In the genomic region with DNA sequence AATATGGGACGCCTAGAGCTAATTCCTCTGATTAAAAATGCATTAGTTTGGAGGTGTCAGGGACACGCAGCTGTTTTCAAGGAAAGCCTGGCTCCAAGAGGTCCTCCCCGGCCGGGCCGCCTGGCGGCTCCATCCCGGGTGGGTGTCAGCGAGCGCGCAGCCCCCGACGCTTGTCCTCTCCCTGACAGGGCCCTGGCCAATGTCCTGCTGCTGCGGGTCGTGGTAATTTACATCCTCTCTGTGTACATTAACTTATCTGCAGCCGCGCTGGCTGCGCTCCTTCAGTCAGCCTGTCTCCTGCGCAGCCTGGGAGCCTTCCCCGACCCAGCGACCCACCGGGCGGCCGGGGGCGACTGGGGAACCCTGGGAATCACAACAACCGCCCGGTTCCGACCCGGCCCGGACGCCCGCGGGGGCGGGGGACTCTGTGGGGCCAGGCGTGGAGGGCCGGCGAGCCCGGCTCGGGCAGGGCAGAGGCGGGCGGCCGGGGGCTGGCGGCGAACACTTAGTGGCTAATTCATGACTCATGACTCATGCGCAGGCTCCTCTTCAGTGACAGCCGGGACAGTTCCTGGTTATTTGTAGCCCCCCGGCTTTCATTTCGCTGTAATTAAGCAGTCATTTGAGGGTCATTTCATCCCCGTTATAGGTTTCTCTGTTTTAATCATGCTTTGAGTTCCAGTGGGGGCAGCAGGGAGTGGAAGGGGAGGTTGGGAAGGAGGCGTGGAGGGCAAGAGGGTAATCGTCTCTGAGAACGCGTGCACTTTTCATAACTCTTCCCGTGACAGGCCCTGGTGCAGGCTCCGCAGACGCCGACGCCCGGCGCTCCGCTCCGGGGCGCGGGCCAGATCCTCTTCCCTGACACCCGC, we compare ENCODE assay signal across 1 cellular context.
A peak's percentile ranks its signal among the peaks of the same experiment; 100 is the strongest.
TF ChIP-seq lines count a peak whose summit lies in the region.

No MANE protein-coding gene starts in this region.

TF ChIP-seq in K562, 482 proteins besides CTCF, POLR2A, EP300 and RAD21 (continued from another document and continues in another):
- TF ChIP-seq POLR3G (IDR thresholded peaks at IDR 0.05; ENCODE audit: extremely low read depth, insufficient read length, insufficient replicate concordance) (no peak), ZNF583 (CRISPR knock-in tag; IDR thresholded peaks at IDR 0.05) (no peak), ZNF347 (CRISPR knock-in tag; IDR thresholded peaks at IDR 0.05; ENCODE audit: low read depth) (no peak), PURB (CRISPR knock-in tag; IDR thresholded peaks at IDR 0.05; ENCODE audit: low read depth) (no peak), TCF7 (IDR thresholded peaks at IDR 0.05; ENCODE audit: borderline replicate concordance) (no peak), SIN3B (IDR thresholded peaks at IDR 0.05; ENCODE audit: low read depth) (no peak), ZNF699 (CRISPR knock-in tag; IDR thresholded peaks at IDR 0.05; ENCODE audit: insufficient replicate concordance) (no peak), ZNF561 (CRISPR knock-in tag; conservative IDR thresholded peaks at IDR 0.05) (no peak), ATF1 (CRISPR knock-in tag; IDR thresholded peaks at IDR 0.05) (no peak), ATF1 (tag; IDR thresholded peaks at IDR 0.05) (peak; percentile 52; the same call in 1 of the 2 replicates), SMAD1 (IDR thresholded peaks at IDR 0.05; ENCODE audit: low read depth, low read length, partially characterized antibody) (no peak), PHB (CRISPR knock-in tag; IDR thresholded peaks at IDR 0.05) (peak; percentile 84; the same call in 1 of the 2 replicates), PHF21A (IDR thresholded peaks at IDR 0.05; ENCODE audit: borderline replicate concordance, low read depth) (0 out of 2 replicates have a peak, but pooled peaks have one; percentile 19), ZNF133 (CRISPR knock-in tag; IDR thresholded peaks at IDR 0.05) (no peak), ZNF444 (CRISPR knock-in tag; IDR thresholded peaks at IDR 0.05) (no peak), CBX8 (IDR thresholded peaks at IDR 0.05; ENCODE audit: borderline replicate concordance, extremely low read depth, low read depth, low read length, poor library complexity, severe bottlenecking) (no peak), ZNF217 (CRISPR knock-in tag; IDR thresholded peaks at IDR 0.05) (no peak), DACH1 (IDR thresholded peaks at IDR 0.05; ENCODE audit: partially characterized antibody) (no peak), STAT5A (IDR thresholded peaks at IDR 0.05; ENCODE audit: borderline replicate concordance, low read length) (no peak), TCF3 (CRISPR knock-in tag; IDR thresholded peaks at IDR 0.05) (peak; percentile 39), NFXL1 (CRISPR knock-in tag; IDR thresholded peaks at IDR 0.05) (no peak), PTTG1 (tag; IDR thresholded peaks at IDR 0.05; ENCODE audit: low read depth) (no peak), ZNF551 (CRISPR knock-in tag; IDR thresholded peaks at IDR 0.05) (no peak), NR2C2 (CRISPR knock-in tag; IDR thresholded peaks at IDR 0.05) (no peak), NR2C2 (tag; IDR thresholded peaks at IDR 0.05) (peak; percentile 49; the same call in 1 of the 2 replicates), TAF9B (IDR thresholded peaks at IDR 0.05; ENCODE audit: partially characterized antibody) (no peak), MCM7 (IDR thresholded peaks at IDR 0.05) (no peak), RBBP5 (IDR thresholded peaks at IDR 0.05; ENCODE audit: borderline replicate concordance, insufficient read depth, low read length, poor library complexity, severe bottlenecking) (no peak), ESRRB (CRISPR knock-in tag; IDR thresholded peaks at IDR 0.05; ENCODE audit: borderline replicate concordance) (no peak), ZKSCAN8 (CRISPR knock-in tag; IDR thresholded peaks at IDR 0.05) (peak; percentile 43; the same call in 1 of the 2 replicates), SPI1 (IDR thresholded peaks at IDR 0.05; ENCODE audit: borderline replicate concordance, low read depth, low read length) (no peak), TSC22D4 (tag; IDR thresholded peaks at IDR 0.05) (no peak), GTF2A2 (tag; IDR thresholded peaks at IDR 0.05) (no peak), MCM5 (IDR thresholded peaks at IDR 0.05; ENCODE audit: low read depth) (no peak), ZNF354B (CRISPR knock-in tag; IDR thresholded peaks at IDR 0.05) (no peak), ZNF766 (CRISPR knock-in tag; conservative IDR thresholded peaks at IDR 0.05) (no peak), SNIP1 (IDR thresholded peaks at IDR 0.05; ENCODE audit: low read depth) (no peak), TAL1 (IDR thresholded peaks at IDR 0.05) (no peak), HDAC8 (tag; IDR thresholded peaks at IDR 0.05) (no peak), ZNF311 (CRISPR knock-in tag; IDR thresholded peaks at IDR 0.05) (no peak), FUS (optimal IDR thresholded peaks at IDR 0.05; ENCODE audit: low read depth, low read length) (no peak), HMGN3 (IDR thresholded peaks at IDR 0.05; ENCODE audit: borderline replicate concordance, extremely low read depth, insufficient read length, low read depth, low read length) (no peak), KHSRP (IDR thresholded peaks at IDR 0.05) (no peak)
- TF ChIP-seq, protein P1, sequence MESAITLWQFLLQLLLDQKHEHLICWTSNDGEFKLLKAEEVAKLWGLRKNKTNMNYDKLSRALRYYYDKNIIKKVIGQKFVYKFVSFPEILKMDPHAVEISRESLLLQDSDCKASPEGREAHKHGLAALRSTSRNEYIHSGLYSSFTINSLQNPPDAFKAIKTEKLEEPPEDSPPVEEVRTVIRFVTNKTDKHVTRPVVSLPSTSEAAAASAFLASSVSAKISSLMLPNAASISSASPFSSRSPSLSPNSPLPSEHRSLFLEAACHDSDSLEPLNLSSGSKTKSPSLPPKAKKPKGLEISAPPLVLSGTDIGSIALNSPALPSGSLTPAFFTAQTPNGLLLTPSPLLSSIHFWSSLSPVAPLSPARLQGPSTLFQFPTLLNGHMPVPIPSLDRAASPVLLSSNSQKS (CRISPR knock-in tag; IDR thresholded peaks at IDR 0.05): no peak
- TF ChIP-seq, protein P2, sequence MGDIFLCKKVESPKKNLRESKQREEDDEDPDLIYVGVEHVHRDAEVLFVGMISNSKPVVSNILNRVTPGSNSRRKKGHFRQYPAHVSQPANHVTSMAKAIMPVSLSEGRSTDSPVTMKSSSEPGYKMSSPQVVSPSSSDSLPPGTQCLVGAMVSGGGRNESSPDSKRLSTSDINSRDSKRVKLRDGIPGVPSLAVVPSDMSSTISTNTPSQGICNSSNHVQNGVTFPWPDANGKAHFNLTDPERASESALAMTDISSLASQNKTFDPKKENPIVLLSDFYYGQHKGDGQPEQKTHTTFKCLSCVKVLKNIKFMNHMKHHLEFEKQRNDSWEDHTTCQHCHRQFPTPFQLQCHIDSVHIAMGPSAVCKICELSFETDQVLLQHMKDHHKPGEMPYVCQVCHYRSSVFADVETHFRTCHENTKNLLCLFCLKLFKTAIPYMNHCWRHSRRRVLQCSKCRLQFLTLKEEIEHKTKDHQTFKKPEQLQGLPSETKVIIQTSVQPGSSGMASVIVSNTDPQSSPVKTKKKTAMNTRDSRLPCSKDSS (IDR thresholded peaks at IDR 0.05; ENCODE audit: low read depth, partially characterized antibody): no peak
- TF ChIP-seq, protein P3, sequence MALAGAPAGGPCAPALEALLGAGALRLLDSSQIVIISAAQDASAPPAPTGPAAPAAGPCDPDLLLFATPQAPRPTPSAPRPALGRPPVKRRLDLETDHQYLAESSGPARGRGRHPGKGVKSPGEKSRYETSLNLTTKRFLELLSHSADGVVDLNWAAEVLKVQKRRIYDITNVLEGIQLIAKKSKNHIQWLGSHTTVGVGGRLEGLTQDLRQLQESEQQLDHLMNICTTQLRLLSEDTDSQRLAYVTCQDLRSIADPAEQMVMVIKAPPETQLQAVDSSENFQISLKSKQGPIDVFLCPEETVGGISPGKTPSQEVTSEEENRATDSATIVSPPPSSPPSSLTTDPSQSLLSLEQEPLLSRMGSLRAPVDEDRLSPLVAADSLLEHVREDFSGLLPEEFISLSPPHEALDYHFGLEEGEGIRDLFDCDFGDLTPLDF (CRISPR knock-in tag; IDR thresholded peaks at IDR 0.05): no peak
- TF ChIP-seq, protein P4, sequence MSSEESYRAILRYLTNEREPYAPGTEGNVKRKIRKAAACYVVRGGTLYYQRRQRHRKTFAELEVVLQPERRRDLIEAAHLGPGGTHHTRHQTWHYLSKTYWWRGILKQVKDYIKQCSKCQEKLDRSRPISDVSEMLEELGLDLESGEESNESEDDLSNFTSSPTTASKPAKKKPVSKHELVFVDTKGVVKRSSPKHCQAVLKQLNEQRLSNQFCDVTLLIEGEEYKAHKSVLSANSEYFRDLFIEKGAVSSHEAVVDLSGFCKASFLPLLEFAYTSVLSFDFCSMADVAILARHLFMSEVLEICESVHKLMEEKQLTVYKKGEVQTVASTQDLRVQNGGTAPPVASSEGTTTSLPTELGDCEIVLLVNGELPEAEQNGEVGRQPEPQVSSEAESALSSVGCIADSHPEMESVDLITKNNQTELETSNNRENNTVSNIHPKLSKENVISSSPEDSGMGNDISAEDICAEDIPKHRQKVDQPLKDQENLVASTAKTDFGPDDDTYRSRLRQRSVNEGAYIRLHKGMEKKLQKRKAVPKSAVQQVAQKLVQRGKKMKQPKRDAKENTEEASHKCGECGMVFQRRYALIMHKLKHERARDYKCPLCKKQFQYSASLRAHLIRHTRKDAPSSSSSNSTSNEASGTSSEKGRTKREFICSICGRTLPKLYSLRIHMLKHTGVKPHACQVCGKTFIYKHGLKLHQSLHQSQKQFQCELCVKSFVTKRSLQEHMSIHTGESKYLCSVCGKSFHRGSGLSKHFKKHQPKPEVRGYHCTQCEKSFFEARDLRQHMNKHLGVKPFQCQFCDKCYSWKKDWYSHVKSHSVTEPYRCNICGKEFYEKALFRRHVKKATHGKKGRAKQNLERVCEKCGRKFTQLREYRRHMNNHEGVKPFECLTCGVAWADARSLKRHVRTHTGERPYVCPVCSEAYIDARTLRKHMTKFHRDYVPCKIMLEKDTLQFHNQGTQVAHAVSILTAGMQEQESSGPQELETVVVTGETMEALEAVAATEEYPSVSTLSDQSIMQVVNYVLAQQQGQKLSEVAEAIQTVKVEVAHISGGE (CRISPR knock-in tag; IDR thresholded peaks at IDR 0.05): no peak
- TF ChIP-seq, protein P5, sequence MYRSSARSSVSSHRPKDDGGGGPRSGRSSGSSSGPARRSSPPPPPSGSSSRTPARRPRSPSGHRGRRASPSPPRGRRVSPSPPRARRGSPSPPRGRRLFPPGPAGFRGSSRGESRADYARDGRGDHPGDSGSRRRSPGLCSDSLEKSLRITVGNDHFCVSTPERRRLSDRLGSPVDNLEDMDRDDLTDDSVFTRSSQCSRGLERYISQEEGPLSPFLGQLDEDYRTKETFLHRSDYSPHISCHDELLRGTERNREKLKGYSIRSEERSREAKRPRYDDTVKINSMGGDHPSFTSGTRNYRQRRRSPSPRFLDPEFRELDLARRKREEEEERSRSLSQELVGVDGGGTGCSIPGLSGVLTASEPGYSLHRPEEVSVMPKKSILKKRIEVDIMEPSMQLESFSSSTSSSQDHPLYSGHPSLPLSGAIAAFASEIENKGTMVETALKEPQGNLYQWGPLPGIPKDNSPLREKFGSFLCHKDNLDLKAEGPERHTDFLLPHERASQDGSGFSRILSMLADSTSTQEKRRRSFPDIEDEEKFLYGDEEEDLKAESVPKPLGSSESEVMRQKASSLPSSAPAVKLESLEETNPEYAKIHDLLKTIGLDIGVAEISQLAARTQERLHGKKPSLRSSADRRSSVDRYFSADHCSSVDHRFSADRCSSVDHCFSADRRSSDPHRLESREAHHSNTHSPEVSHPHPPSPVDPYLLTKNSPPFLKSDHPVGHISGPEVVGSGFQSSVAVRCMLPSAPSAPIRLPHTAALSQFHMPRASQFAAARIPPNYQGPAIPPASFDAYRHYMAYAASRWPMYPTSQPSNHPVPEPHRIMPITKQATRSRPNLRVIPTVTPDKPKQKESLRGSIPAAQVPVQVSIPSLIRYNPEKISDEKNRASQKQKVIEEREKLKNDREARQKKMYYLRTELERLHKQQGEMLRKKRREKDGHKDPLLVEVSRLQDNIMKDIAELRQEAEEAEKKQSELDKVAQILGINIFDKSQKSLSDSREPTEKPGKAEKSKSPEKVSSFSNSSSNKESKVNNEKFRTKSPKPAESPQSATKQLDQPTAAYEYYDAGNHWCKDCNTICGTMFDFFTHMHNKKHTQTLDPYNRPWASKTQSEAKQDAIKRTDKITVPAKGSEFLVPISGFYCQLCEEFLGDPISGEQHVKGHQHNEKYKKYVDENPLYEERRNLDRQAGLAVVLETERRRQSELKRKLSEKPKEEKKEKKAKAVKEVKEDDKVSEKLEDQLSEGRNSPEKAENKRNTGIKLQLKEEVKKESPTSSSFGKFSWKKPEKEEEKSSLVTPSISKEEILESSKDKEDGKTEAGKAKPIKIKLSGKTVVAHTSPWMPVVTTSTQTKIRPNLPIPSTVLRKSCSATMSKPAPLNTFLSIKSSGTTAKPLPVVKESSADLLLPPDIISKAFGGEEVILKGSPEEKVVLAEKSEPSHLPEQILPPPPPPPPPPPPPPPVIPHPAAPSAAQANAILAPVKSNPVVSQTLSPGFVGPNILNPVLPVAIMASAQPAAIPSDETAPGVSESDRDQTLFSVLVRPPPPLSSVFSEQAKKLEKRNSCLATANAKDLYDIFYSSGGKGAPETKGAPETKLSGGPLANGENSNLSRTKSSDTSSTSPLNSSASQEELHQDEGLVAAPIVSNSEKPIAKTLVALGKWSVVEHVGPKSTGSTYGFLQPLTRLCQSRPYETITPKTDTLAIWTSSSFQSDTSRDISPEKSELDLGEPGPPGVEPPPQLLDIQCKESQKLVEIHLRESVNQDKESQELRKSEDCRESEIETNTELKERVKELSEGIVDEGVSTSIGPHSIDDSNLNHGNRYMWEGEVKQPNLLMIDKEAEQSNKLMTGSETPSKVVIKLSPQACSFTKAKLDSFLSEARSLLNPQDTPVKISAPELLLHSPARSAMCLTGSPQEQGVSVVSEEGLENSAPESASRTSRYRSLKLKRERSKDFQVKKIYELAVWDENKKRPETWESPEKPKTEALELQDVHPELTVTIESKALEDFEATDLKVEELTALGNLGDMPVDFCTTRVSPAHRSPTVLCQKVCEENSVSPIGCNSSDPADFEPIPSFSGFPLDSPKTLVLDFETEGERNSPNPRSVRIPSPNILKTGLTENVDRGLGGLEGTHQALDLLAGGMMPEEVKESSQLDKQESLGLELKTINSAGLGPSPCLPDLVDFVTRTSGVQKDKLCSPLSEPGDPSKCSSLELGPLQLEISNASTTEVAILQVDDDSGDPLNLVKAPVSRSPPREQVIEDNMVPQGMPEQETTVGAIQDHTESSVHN (IDR thresholded peaks at IDR 0.05; ENCODE audit: borderline replicate concordance in 1 of 2, low read depth in 1 of 2): no peak
- TF ChIP-seq, protein P6, sequence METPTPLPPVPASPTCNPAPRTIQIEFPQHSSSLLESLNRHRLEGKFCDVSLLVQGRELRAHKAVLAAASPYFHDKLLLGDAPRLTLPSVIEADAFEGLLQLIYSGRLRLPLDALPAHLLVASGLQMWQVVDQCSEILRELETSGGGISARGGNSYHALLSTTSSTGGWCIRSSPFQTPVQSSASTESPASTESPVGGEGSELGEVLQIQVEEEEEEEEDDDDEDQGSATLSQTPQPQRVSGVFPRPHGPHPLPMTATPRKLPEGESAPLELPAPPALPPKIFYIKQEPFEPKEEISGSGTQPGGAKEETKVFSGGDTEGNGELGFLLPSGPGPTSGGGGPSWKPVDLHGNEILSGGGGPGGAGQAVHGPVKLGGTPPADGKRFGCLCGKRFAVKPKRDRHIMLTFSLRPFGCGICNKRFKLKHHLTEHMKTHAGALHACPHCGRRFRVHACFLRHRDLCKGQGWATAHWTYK (CRISPR knock-in tag; IDR thresholded peaks at IDR 0.05): peak; percentile 60; the same call in 1 of the 2 replicates
